Comparison of ENCODE assay signal across 8 cellular contexts in genomic region chr17:4969551-4970231, GRCh38. TPM values are rescaled to one million over a fixed set of nuclear protein-coding genes. Genes with fewer than 3 reads are reported as not detected.
DNase-seq lines count a peak whose midpoint lies in the region; ATAC-seq, FAIRE-seq and TF ChIP-seq lines count a peak whose summit lies in the region.

No MANE protein-coding gene starts in this region.

- peaks cover 27% of the 10 kb centered on the region for H3K79me2 ChIP-seq in HepG2 (ENCODE audit: insufficient read depth, low read length)

- BruUV-seq in HepG2 (replicated peaks; lab: Mats Ljungman, UMichigan): no TSS peak

- DNase-seq in right atrium auricular region (ENCODE audit: low spot score) (no peak), left ventricle myocardium superior (no peak), adrenal gland (peak in 5 of 7 donors; percentile 57 to 72 (median 60)), HepG2 (ENCODE audit: low spot score) (peak; percentile 46), upper lobe of left lung (no peak), SW 1271 (lab: John Stamatoyannopoulos, UW) (no peak), NAMALWA (ENCODE audit: low spot score) (no peak), Ammon's horn (ENCODE audit: low spot score) (no peak)

- ATAC-seq in left ventricle myocardium superior: no peak
- peak; percentile 1; the same call in 1 of the 3 replicates for ATAC-seq in HepG2
- no peak for ATAC-seq in upper lobe of left lung (ENCODE audit: low FRiP score in 2 of 2)

- peak overlapping the region; percentile 91 for H3K9ac ChIP-seq in HepG2 (ENCODE audit: insufficient read depth, low read depth, low read length)

- TF ChIP-seq RAD21 in HepG2 (CRISPR knock-in tag; IDR thresholded peaks at IDR 0.05): no peak

- intact Hi-C loops in left ventricle myocardium superior (cut with micrococcal nuclease): no loop called here
- intact Hi-C loops in adrenal gland (cut with DNase I): no loop called here
- intact Hi-C loops in HepG2 (cut with micrococcal nuclease; ENCODE audit: unreplicated experiment): loop anchor here (5.0 to 10.0 kb wide), 2 partner anchors 62 to 255 kb away; partner anchors contain the start of gene ARRB2

- H3K27ac ChIP-seq in right atrium auricular region (peak overlapping the region; percentile 95 to 97), adrenal gland (peak overlapping the region in 4 of 5 donors; percentile 92 to 98 (median 98)), HepG2 (ENCODE audit: extremely low read length, insufficient read depth, low read length) (peak overlapping the region; percentile 92), upper lobe of left lung (peak overlapping the region; percentile 57 to 95 (median 92))

- H3K4me2 ChIP-seq in HepG2 (ENCODE audit: low read depth, low read length): peak overlapping the region; percentile 82

- no peak for TF ChIP-seq POLR2A in adrenal gland (IDR thresholded peaks at IDR 0.05)
- TF ChIP-seq POLR2A in HepG2 (IDR thresholded peaks at IDR 0.05; ENCODE audit: insufficient read depth in 1 of 2, low read depth in 2 of 2, low read length in 2 of 2): peak in 1 of 2 experiments; percentile 28; a peak in 2 of 4 replicates
- TF ChIP-seq POLR2A in upper lobe of left lung (IDR thresholded peaks at IDR 0.05): no peak

- CTCF ChIA-PET in HepG2 (lab: Yijun Ruan, JAX; ENCODE audit: low intra/inter-chr PET ratio, low total read pairs): interaction anchor here (0.9 kb wide), 1 partner anchor 60 kb away, joined by 3 read pairs; no protein-coding TSS in a partner anchor

- no peak for TF ChIP-seq CTCF in right atrium auricular region (IDR thresholded peaks at IDR 0.05)
- TF ChIP-seq CTCF in adrenal gland (IDR thresholded peaks at IDR 0.05): no peak
- TF ChIP-seq CTCF in HepG2 (CRISPR knock-in tag; IDR thresholded peaks at IDR 0.05): peak; percentile 45
- TF ChIP-seq CTCF in upper lobe of left lung (IDR thresholded peaks at IDR 0.05): no peak

- no peaks in the 10 kb centered on the region for H4K20me1 ChIP-seq in HepG2 (ENCODE audit: insufficient read depth, low read length)

- POLR2A ChIA-PET in HepG2 (lab: Yijun Ruan, JAX): interaction anchor here (0.6 to 10.5 kb wide), 16 partner anchors 10 to 402 kb away, joined by 3 to 273 read pairs (median 12); partner anchors contain the start of genes CAMTA2, ENO3, INCA1 and KIF1C

- H2AFZ ChIP-seq in HepG2 (ENCODE audit: low read length): no peak overlapping the region

- in situ Hi-C loops in HepG2 (cut with HindIII; ENCODE audit: extremely low pct_ligation_motif_present, low pct_unique_long_range_greater_than_20kb): no loop called here

- TF ChIP-seq EP300 in HepG2 (IDR thresholded peaks at IDR 0.05; ENCODE audit: low read depth in 2 of 2, low read length in 2 of 2) (0 out of 4 replicates have a peak, but pooled peaks of 1 of the 2 experiments have one; percentile 3), HepG2 (CRISPR knock-in tag; IDR thresholded peaks at IDR 0.05; ENCODE audit: borderline replicate concordance) (no peak), upper lobe of left lung (IDR thresholded peaks at IDR 0.05) (no peak)

- no peaks in the 10 kb centered on the region for H3K9me3 ChIP-seq in right atrium auricular region
- no peaks in the 10 kb centered on the region for H3K9me3 ChIP-seq in adrenal gland (replicated peaks in 1 of 3)
- H3K9me3 ChIP-seq in HepG2 (ENCODE audit: low read length): no peaks in the 10 kb centered on the region
- no peaks in the 10 kb centered on the region for H3K9me3 ChIP-seq in upper lobe of left lung

- no peak overlapping the region for H3K4me3 ChIP-seq in right atrium auricular region
- H3K4me3 ChIP-seq in adrenal gland: no peak overlapping the region
- peak overlapping the region; percentile 72 to 88 (median 77) for H3K4me3 ChIP-seq in HepG2 (replicated peaks in 1 of 3; ENCODE audit: insufficient read depth in 1 of 3, low read depth in 2 of 3, low read length in 3 of 3)
- no peak overlapping the region for H3K4me3 ChIP-seq in upper lobe of left lung

- H3K27me3 ChIP-seq in right atrium auricular region: no peaks in the 10 kb centered on the region
- no peaks in the 10 kb centered on the region for H3K27me3 ChIP-seq in adrenal gland
- no peaks in the 10 kb centered on the region; a peak in 1 of 5 replicates for H3K27me3 ChIP-seq in HepG2 (ENCODE audit: control insufficient read depth in 1 of 2, insufficient read depth in 2 of 2, low read length in 2 of 2)
- H3K27me3 ChIP-seq in upper lobe of left lung: no peaks in the 10 kb centered on the region

- 59 to 74% (median 68%) methylated on average over 10 to 17 of the region's 17 CpGs for whole genome bisulfite sequencing in adrenal gland, 4 donors
- WGBS in HepG2 (ENCODE audit: low lambda C conversion rate): 0% methylated on average over 8 of the region's 17 CpGs
- 85 to 87% methylated on average over 15 to 17 of the region's 17 CpGs for WGBS in upper lobe of left lung, 2 donors

- FAIRE-seq in HepG2 (lab: Jason Lieb, UNC): peak; percentile 37

- H3K36me3 ChIP-seq in right atrium auricular region: peaks cover 41% of the 10 kb centered on the region
- H3K36me3 ChIP-seq in adrenal gland (replicated peaks in 1 of 2): peaks cover 0 to 37% of the 10 kb centered on the region in 2 donors
- peaks cover 0 to 13% of the 10 kb centered on the region in 2 experiments; a peak in 3 of 5 replicates for H3K36me3 ChIP-seq in HepG2 (replicated peaks in 1 of 2; ENCODE audit: control insufficient read depth in 1 of 2, insufficient read depth in 2 of 2, low read length in 2 of 2)
- H3K36me3 ChIP-seq in upper lobe of left lung: peaks cover 9 to 60% (median 41%) of the 10 kb centered on the region in 4 donors

- H3K4me1 ChIP-seq in right atrium auricular region (peaks cover 0 to 61% of the 10 kb centered on the region in 2 donors), adrenal gland (replicated peaks in 1 of 2) (peaks cover 19 to 35% of the 10 kb centered on the region in 2 donors), HepG2 (ENCODE audit: insufficient read depth, low read length) (peaks cover 31% of the 10 kb centered on the region), upper lobe of left lung (peaks cover 26 to 45% (median 36%) of the 10 kb centered on the region in 4 donors)

RNA-seq across cellular contexts. Expression of gene SPAG7, which starts 2.1 kb away (rescaled TPM):
- total RNA-seq in right atrium auricular region: 100 to 1,000 TPM in 1 of 2 donors, 10 to 100 TPM in 1; 83.9 to 122 TPM
- 151 TPM for total RNA-seq in left ventricle myocardium superior
- total RNA-seq in adrenal gland: 10 to 100 TPM; 44.3 to 78.8 (median 63.3) TPM
- 100 to 1,000 TPM in 1 of 3 donors, 10 to 100 TPM in 2; 67.1 to 114 (median 82.9) TPM for polyA plus RNA-seq in adrenal gland
- total RNA-seq in HepG2 (2016; rRNA removed; fragmentation: Illumina TruSeq; extraction: Trizol): 59.0 and 74.8 TPM in 2 replicates
- 15.5 and 15.8 TPM in 2 replicates for total RNA-seq in HepG2 (2016; cell fraction: cytosol; rRNA removed; fragmentation: Illumina TruSeq; extraction: Trizol; ENCODE audit: low read depth)
- total RNA-seq in HepG2 (2016; cell fraction: insoluble cytoplasmic fraction; rRNA removed; fragmentation: Illumina TruSeq; extraction: Trizol): 57.5 and 79.4 TPM in 2 replicates
- 24.4 and 25.5 TPM in 2 replicates for total RNA-seq in HepG2 (2016; cell fraction: membrane; rRNA removed; fragmentation: Illumina TruSeq; extraction: Trizol)
- total RNA-seq in HepG2 (2016; cell fraction: nucleus; rRNA removed; fragmentation: Illumina TruSeq; extraction: Trizol): 29.6 and 30.0 TPM in 2 replicates
- polyA plus RNA-seq in HepG2 (2011; rRNA removed): 46.6 and 51.0 TPM in 2 replicates
- 42.5 and 54.3 TPM in 2 replicates for polyA plus RNA-seq in HepG2 (2011; cell fraction: cytosol; rRNA removed)
- 48.9 and 55.1 TPM in 2 replicates for polyA plus RNA-seq in HepG2 (2011; cell fraction: nucleus; rRNA removed)
- polyA plus RNA-seq in HepG2 (2012): 46.7 and 52.1 TPM in 2 replicates
- polyA plus RNA-seq in HepG2 (2016; cell fraction: cytosol; fragmentation: Illumina TruSeq; extraction: Trizol; ENCODE audit: low read depth): 18.4 and 18.9 TPM in 2 replicates
- polyA plus RNA-seq in HepG2 (2016; cell fraction: insoluble cytoplasmic fraction; fragmentation: Illumina TruSeq; extraction: Trizol; ENCODE audit: low read depth): 103 and 105 TPM in 2 replicates
- 24.3 and 25.8 TPM in 2 replicates for polyA plus RNA-seq in HepG2 (2016; cell fraction: membrane; fragmentation: Illumina TruSeq; extraction: Trizol; ENCODE audit: low read depth)
- 73.4 and 75.2 TPM in 2 replicates for polyA plus RNA-seq in HepG2 (2016; cell fraction: nucleus; fragmentation: Illumina TruSeq; extraction: Trizol; ENCODE audit: insufficient read depth, low read depth)
- 13.7 and 25.4 TPM in 2 replicates for polyA minus RNA-seq in HepG2 (2011; rRNA and poly(A)+ RNA removed; ENCODE audit: low replicate concordance)
- 15.3 and 21.8 TPM in 2 replicates for polyA minus RNA-seq in HepG2 (2011; cell fraction: cytosol; rRNA and poly(A)+ RNA removed)
- polyA minus RNA-seq in HepG2 (2011; cell fraction: nucleus; rRNA and poly(A)+ RNA removed): 19.0 and 27.0 TPM in 2 replicates
- total RNA-seq in upper lobe of left lung: 10 to 100 TPM; 48.2 to 66.4 (median 63.8) TPM

RNA-seq across cellular contexts. Expression of gene CAMTA2, which starts 17.8 kb away (rescaled TPM):
- total RNA-seq in right atrium auricular region (10 to 100 TPM; 20.3 to 24.7 TPM), left ventricle myocardium superior (35.9 TPM), adrenal gland (10 to 100 TPM; 12.3 to 70.6 (median 30.8) TPM), HepG2 (2016; rRNA removed; fragmentation: Illumina TruSeq; extraction: Trizol) (4.0 and 4.1 TPM in 2 replicates), upper lobe of left lung (100 to 1,000 TPM in 2 of 6 donors, 10 to 100 TPM in 4; 27.1 to 162 (median 50.8) TPM)
- polyA plus RNA-seq in adrenal gland (100 to 1,000 TPM in 1 of 3 donors, 10 to 100 TPM in 2; 26.4 to 190 (median 93.4) TPM), HepG2 (2011; rRNA removed) (7.1 and 8.9 TPM in 2 replicates)
- total RNA-seq in HepG2 (2016; cell fraction: cytosol; rRNA removed; fragmentation: Illumina TruSeq; extraction: Trizol; ENCODE audit: low read depth): 3.3 and 4.0 TPM in 2 replicates
- total RNA-seq in HepG2 (2016; cell fraction: insoluble cytoplasmic fraction; rRNA removed; fragmentation: Illumina TruSeq; extraction: Trizol): 2.2 and 3.5 TPM in 2 replicates
- total RNA-seq in HepG2 (2016; cell fraction: membrane; rRNA removed; fragmentation: Illumina TruSeq; extraction: Trizol): 5.1 and 5.5 TPM in 2 replicates
- 4.3 TPM in 2 replicates for total RNA-seq in HepG2 (2016; cell fraction: nucleus; rRNA removed; fragmentation: Illumina TruSeq; extraction: Trizol)
- 2.3 and 3.4 TPM in 2 replicates for polyA plus RNA-seq in HepG2 (2011; cell fraction: cytosol; rRNA removed)
- polyA plus RNA-seq in HepG2 (2011; cell fraction: nucleus; rRNA removed): 43.3 and 56.3 TPM in 2 replicates
- polyA plus RNA-seq in HepG2 (2012): 14.9 and 15.5 TPM in 2 replicates
- 6.5 and 6.8 TPM in 2 replicates for polyA plus RNA-seq in HepG2 (2016; cell fraction: cytosol; fragmentation: Illumina TruSeq; extraction: Trizol; ENCODE audit: low read depth)
- polyA plus RNA-seq in HepG2 (2016; cell fraction: insoluble cytoplasmic fraction; fragmentation: Illumina TruSeq; extraction: Trizol; ENCODE audit: low read depth): 8.3 and 11.9 TPM in 2 replicates
- polyA plus RNA-seq in HepG2 (2016; cell fraction: membrane; fragmentation: Illumina TruSeq; extraction: Trizol; ENCODE audit: low read depth): 12.2 and 12.5 TPM in 2 replicates
- 40.0 and 44.3 TPM in 2 replicates for polyA plus RNA-seq in HepG2 (2016; cell fraction: nucleus; fragmentation: Illumina TruSeq; extraction: Trizol; ENCODE audit: insufficient read depth, low read depth)
- polyA minus RNA-seq in HepG2 (2011; rRNA and poly(A)+ RNA removed; ENCODE audit: low replicate concordance): 13.3 and 14.6 TPM in 2 replicates
- polyA minus RNA-seq in HepG2 (2011; cell fraction: cytosol; rRNA and poly(A)+ RNA removed): 5.4 and 6.2 TPM in 2 replicates
- 6.8 and 10.8 TPM in 2 replicates for polyA minus RNA-seq in HepG2 (2011; cell fraction: nucleus; rRNA and poly(A)+ RNA removed)

RNA-seq across cellular contexts. Expression of gene ENO3, which starts 18.8 kb away (rescaled TPM):
- 100 to 1,000 TPM; 235 to 563 TPM for total RNA-seq in right atrium auricular region
- total RNA-seq in left ventricle myocardium superior: 670 TPM
- total RNA-seq in adrenal gland: 10 to 100 TPM in 2 of 8 donors, 1 to 10 TPM in 6; 1.6 to 13.6 (median 4.2) TPM
- polyA plus RNA-seq in adrenal gland: 10 to 100 TPM in 2 of 3 donors, 1 to 10 TPM in 1; 2.5 to 64.8 (median 22.0) TPM
- total RNA-seq in HepG2 (2016; rRNA removed; fragmentation: Illumina TruSeq; extraction: Trizol): 59.8 and 68.2 TPM in 2 replicates
- 28.3 and 29.6 TPM in 2 replicates for total RNA-seq in HepG2 (2016; cell fraction: cytosol; rRNA removed; fragmentation: Illumina TruSeq; extraction: Trizol; ENCODE audit: low read depth)
- 63.3 and 64.1 TPM in 2 replicates for total RNA-seq in HepG2 (2016; cell fraction: insoluble cytoplasmic fraction; rRNA removed; fragmentation: Illumina TruSeq; extraction: Trizol)
- 24.9 and 26.4 TPM in 2 replicates for total RNA-seq in HepG2 (2016; cell fraction: membrane; rRNA removed; fragmentation: Illumina TruSeq; extraction: Trizol)
- total RNA-seq in HepG2 (2016; cell fraction: nucleus; rRNA removed; fragmentation: Illumina TruSeq; extraction: Trizol): 60.8 and 62.5 TPM in 2 replicates
- 51.9 and 69.8 TPM in 2 replicates for polyA plus RNA-seq in HepG2 (2011; rRNA removed)
- 25.2 and 41.5 TPM in 2 replicates for polyA plus RNA-seq in HepG2 (2011; cell fraction: cytosol; rRNA removed)
- 315 and 418 TPM in 2 replicates for polyA plus RNA-seq in HepG2 (2011; cell fraction: nucleus; rRNA removed)
- polyA plus RNA-seq in HepG2 (2012): 30.6 and 32.9 TPM in 2 replicates
- 29.4 and 30.6 TPM in 2 replicates for polyA plus RNA-seq in HepG2 (2016; cell fraction: cytosol; fragmentation: Illumina TruSeq; extraction: Trizol; ENCODE audit: low read depth)
- polyA plus RNA-seq in HepG2 (2016; cell fraction: insoluble cytoplasmic fraction; fragmentation: Illumina TruSeq; extraction: Trizol; ENCODE audit: low read depth): 80.8 and 89.8 TPM in 2 replicates
- 21.3 and 21.5 TPM in 2 replicates for polyA plus RNA-seq in HepG2 (2016; cell fraction: membrane; fragmentation: Illumina TruSeq; extraction: Trizol; ENCODE audit: low read depth)
- polyA plus RNA-seq in HepG2 (2016; cell fraction: nucleus; fragmentation: Illumina TruSeq; extraction: Trizol; ENCODE audit: insufficient read depth, low read depth): 236 and 244 TPM in 2 replicates
- 27.3 and 88.8 TPM in 2 replicates for polyA minus RNA-seq in HepG2 (2011; rRNA and poly(A)+ RNA removed; ENCODE audit: low replicate concordance)
- polyA minus RNA-seq in HepG2 (2011; cell fraction: cytosol; rRNA and poly(A)+ RNA removed): 6.0 and 7.5 TPM in 2 replicates
- polyA minus RNA-seq in HepG2 (2011; cell fraction: nucleus; rRNA and poly(A)+ RNA removed): 27.0 and 31.7 TPM in 2 replicates
- 10 to 100 TPM in 3 of 6 donors, 1 to 10 TPM in 3; 4.3 to 49.2 (median 10.6) TPM for total RNA-seq in upper lobe of left lung

RNA-seq across cellular contexts. Expression of gene PFN1, which starts 21.4 kb away (rescaled TPM):
- total RNA-seq in right atrium auricular region (100 to 1,000 TPM; 218 to 425 TPM), left ventricle myocardium superior (193 TPM), adrenal gland (1,000 to 10,000 TPM in 1 of 8 donors, 100 to 1,000 TPM in 7; 357 to 1,056 (median 454) TPM), HepG2 (2016; rRNA removed; fragmentation: Illumina TruSeq; extraction: Trizol) (494 and 520 TPM in 2 replicates), upper lobe of left lung (100 to 1,000 TPM; 403 to 814 (median 641) TPM)
- polyA plus RNA-seq in adrenal gland (100 to 1,000 TPM; 310 to 593 (median 390) TPM), HepG2 (2011; rRNA removed) (589 and 613 TPM in 2 replicates)
- 274 and 364 TPM in 2 replicates for total RNA-seq in HepG2 (2016; cell fraction: cytosol; rRNA removed; fragmentation: Illumina TruSeq; extraction: Trizol; ENCODE audit: low read depth)
- 482 and 502 TPM in 2 replicates for total RNA-seq in HepG2 (2016; cell fraction: insoluble cytoplasmic fraction; rRNA removed; fragmentation: Illumina TruSeq; extraction: Trizol)
- total RNA-seq in HepG2 (2016; cell fraction: membrane; rRNA removed; fragmentation: Illumina TruSeq; extraction: Trizol): 274 and 390 TPM in 2 replicates
- total RNA-seq in HepG2 (2016; cell fraction: nucleus; rRNA removed; fragmentation: Illumina TruSeq; extraction: Trizol): 166 and 182 TPM in 2 replicates
- polyA plus RNA-seq in HepG2 (2011; cell fraction: cytosol; rRNA removed): 590 and 702 TPM in 2 replicates
- 303 and 324 TPM in 2 replicates for polyA plus RNA-seq in HepG2 (2011; cell fraction: nucleus; rRNA removed)
- polyA plus RNA-seq in HepG2 (2012): 507 and 533 TPM in 2 replicates
- 515 and 664 TPM in 2 replicates for polyA plus RNA-seq in HepG2 (2016; cell fraction: cytosol; fragmentation: Illumina TruSeq; extraction: Trizol; ENCODE audit: low read depth)
- polyA plus RNA-seq in HepG2 (2016; cell fraction: insoluble cytoplasmic fraction; fragmentation: Illumina TruSeq; extraction: Trizol; ENCODE audit: low read depth): 954 and 1,000 TPM in 2 replicates
- 494 and 571 TPM in 2 replicates for polyA plus RNA-seq in HepG2 (2016; cell fraction: membrane; fragmentation: Illumina TruSeq; extraction: Trizol; ENCODE audit: low read depth)
- polyA plus RNA-seq in HepG2 (2016; cell fraction: nucleus; fragmentation: Illumina TruSeq; extraction: Trizol; ENCODE audit: insufficient read depth, low read depth): 485 and 521 TPM in 2 replicates
- polyA minus RNA-seq in HepG2 (2011; rRNA and poly(A)+ RNA removed; ENCODE audit: low replicate concordance): 456 and 623 TPM in 2 replicates
- 408 and 605 TPM in 2 replicates for polyA minus RNA-seq in HepG2 (2011; cell fraction: cytosol; rRNA and poly(A)+ RNA removed)
- 126 and 127 TPM in 2 replicates for polyA minus RNA-seq in HepG2 (2011; cell fraction: nucleus; rRNA and poly(A)+ RNA removed)

RNA-seq across cellular contexts. Expression of gene INCA1, which starts 27.6 kb away (rescaled TPM):
- total RNA-seq in right atrium auricular region: 1 to 10 TPM; 1.7 to 2.9 TPM
- total RNA-seq in left ventricle myocardium superior: 3.2 TPM
- 1 to 10 TPM in 3 of 8 donors, under 1 TPM in 3, not detected in 2; 0.57 to 2.5 (median 1.2) TPM for total RNA-seq in adrenal gland
- 1 to 10 TPM; 1.2 to 6.2 (median 3.0) TPM for polyA plus RNA-seq in adrenal gland
- total RNA-seq in HepG2 (2016; rRNA removed; fragmentation: Illumina TruSeq; extraction: Trizol): 0.35 and 0.93 TPM in 2 replicates
- 0.62 TPM in 1 of 2 replicates, not detected in the other for total RNA-seq in HepG2 (2016; cell fraction: cytosol; rRNA removed; fragmentation: Illumina TruSeq; extraction: Trizol; ENCODE audit: low read depth)
- total RNA-seq in HepG2 (2016; cell fraction: insoluble cytoplasmic fraction; rRNA removed; fragmentation: Illumina TruSeq; extraction: Trizol): 0.71 and 0.87 TPM in 2 replicates
- 0.72 and 0.96 TPM in 2 replicates for total RNA-seq in HepG2 (2016; cell fraction: membrane; rRNA removed; fragmentation: Illumina TruSeq; extraction: Trizol)
- 0.50 and 0.81 TPM in 2 replicates for total RNA-seq in HepG2 (2016; cell fraction: nucleus; rRNA removed; fragmentation: Illumina TruSeq; extraction: Trizol)
- 2.6 and 3.3 TPM in 2 replicates for polyA plus RNA-seq in HepG2 (2011; rRNA removed)
- 0.74 and 0.88 TPM in 2 replicates for polyA plus RNA-seq in HepG2 (2011; cell fraction: cytosol; rRNA removed)
- polyA plus RNA-seq in HepG2 (2011; cell fraction: nucleus; rRNA removed): 18.2 and 26.0 TPM in 2 replicates
- polyA plus RNA-seq in HepG2 (2012): 2.6 and 2.8 TPM in 2 replicates
- polyA plus RNA-seq in HepG2 (2016; cell fraction: cytosol; fragmentation: Illumina TruSeq; extraction: Trizol; ENCODE audit: low read depth): 0.38 and 0.86 TPM in 2 replicates
- polyA plus RNA-seq in HepG2 (2016; cell fraction: insoluble cytoplasmic fraction; fragmentation: Illumina TruSeq; extraction: Trizol; ENCODE audit: low read depth): 0.45 and 0.92 TPM in 2 replicates
- polyA plus RNA-seq in HepG2 (2016; cell fraction: membrane; fragmentation: Illumina TruSeq; extraction: Trizol; ENCODE audit: low read depth): 0.81 and 1.4 TPM in 2 replicates
- polyA plus RNA-seq in HepG2 (2016; cell fraction: nucleus; fragmentation: Illumina TruSeq; extraction: Trizol; ENCODE audit: insufficient read depth, low read depth): 3.6 and 4.5 TPM in 2 replicates
- polyA minus RNA-seq in HepG2 (2011; rRNA and poly(A)+ RNA removed; ENCODE audit: low replicate concordance): 0.61 and 0.68 TPM in 2 replicates
- polyA minus RNA-seq in HepG2 (2011; cell fraction: cytosol; rRNA and poly(A)+ RNA removed): 0.88 TPM in 1 of 2 replicates, not detected in the other
- polyA minus RNA-seq in HepG2 (2011; cell fraction: nucleus; rRNA and poly(A)+ RNA removed): 0.50 and 0.77 TPM in 2 replicates
- 10 to 100 TPM in 1 of 6 donors, 1 to 10 TPM in 5; 1.4 to 32.5 (median 3.1) TPM for total RNA-seq in upper lobe of left lung

Comparison
In these comparisons a context has a peak if more than half of its experiments do, and no peak if none do; other contexts are left out.
1. DNase-seq: peak in adrenal gland (5 of 7) and HepG2 (single experiment); none in right atrium auricular region (single experiment), left ventricle myocardium superior (single experiment), upper lobe of left lung (0 of 2), SW 1271 (0 of 2), NAMALWA (single experiment) and Ammon's horn (single experiment).
2. H3K4me3 ChIP-seq: peak in HepG2 (3 of 3); none in right atrium auricular region (0 of 2), adrenal gland (0 of 4) and upper lobe of left lung (0 of 4).
3. Peak in every context shown above with its lines, with median percentiles within 50 percentile points of each other: H3K27ac ChIP-seq.